8 cellular contexts compared by ENCODE assay signal in genomic region chr18:80246656-80247402, GRCh38. TPM values are rescaled to one million over a fixed set of nuclear protein-coding genes. Genes with fewer than 3 reads are reported as not detected.
DNase-seq lines count a peak whose midpoint lies in the region; ATAC-seq, FAIRE-seq and TF ChIP-seq lines count a peak whose summit lies in the region.

No MANE protein-coding gene starts in this region.

- POLR2A ChIA-PET in GM10248 (lab: Yijun Ruan, JAX), result interaction anchor here (0.6 kb wide), 2 partner anchors 74 to 99 kb away, joined by 3 to 4 read pairs; no protein-coding TSS in a partner anchor

- H3K4me1 ChIP-seq in HUES6 (ENCODE audit: control insufficient read depth, insufficient read depth, low read length) (no peaks in the 10 kb centered on the region), body of pancreas (peaks cover 11% of the 10 kb centered on the region), kidney (ENCODE audit: control insufficient read depth in 1 of 2, insufficient read depth in 1 of 2, low read depth in 1 of 2, low read length in 2 of 2) (no peaks in the 10 kb centered on the region)

- H3K27me3 ChIP-seq in HUES6 (ENCODE audit: control insufficient read depth, insufficient read depth, low read length) (peaks cover 16% of the 10 kb centered on the region; the same call in 1 of the 2 replicates), body of pancreas (no peaks in the 10 kb centered on the region)

- FAIRE-seq in kidney (lab: Jason Lieb, UNC), result no peak

- CTCF ChIA-PET in GM10248 (lab: Yijun Ruan, JAX), result interaction anchor here (1.1 to 1.5 kb wide), 4 partner anchors 9 to 86 kb away, joined by 3 to 5 read pairs (median 3); no protein-coding TSS in a partner anchor

- TF ChIP-seq CTCF in body of pancreas (IDR thresholded peaks at IDR 0.05) (no peak), kidney (IDR thresholded peaks at IDR 0.05; ENCODE audit: borderline replicate concordance, extremely low read depth, insufficient read depth) (no peak), GM10248 (IDR thresholded peaks at IDR 0.05; ENCODE audit: control extremely low read depth, extremely low read depth, low read depth, missing control alignments) (no peak)

- TF ChIP-seq POLR2A in body of pancreas (IDR thresholded peaks at IDR 0.05), result no peak

- H3K9me3 ChIP-seq in HUES6 (ENCODE audit: control insufficient read depth, insufficient read depth, low read depth, low read length) (no peaks in the 10 kb centered on the region), body of pancreas (no peaks in the 10 kb centered on the region), kidney (ENCODE audit: control insufficient read depth in 1 of 2, low read length in 2 of 2) (no peaks in the 10 kb centered on the region)

- peak overlapping the region; percentile 78 for H3K4me3 ChIP-seq in HUES6 (ENCODE audit: low read depth, low read length)
- H3K4me3 ChIP-seq in body of pancreas, result peak overlapping the region; percentile 63 to 81
- H3K4me3 ChIP-seq in kidney (ENCODE audit: low read length in 2 of 2), result peak overlapping the region; percentile 45 to 68

- DNase-seq in DMS53 treated with DMSO at 0.1 percent for 48 hours (lab: John Stamatoyannopoulos, UW; ENCODE audit: unreplicated experiment), result peak; percentile 23
- peak in 3 of 4 donors; percentile 22 to 26 (median 26) for DNase-seq in body of pancreas
- peak; percentile 85 for DNase-seq in kidney
- peak; percentile 14 for DNase-seq in stimulated activated naive CD8-positive, alpha-beta T cell treated with anti-CD3 and anti-CD28 coated beads, Interleukin-15, Interleukin-2, amounts not matched to agents 100 U/mL and 50 U/mL, for 24 hours
- no peak for DNase-seq in DMS153 (lab: John Stamatoyannopoulos, UW)
- no peak for DNase-seq in GM10248 (ENCODE audit: extremely low spot score)

- 1% methylated on average over 79 of the region's 83 CpGs; no CpG with 5 or more reads in 1 of the 2 donors for WGBS in body of pancreas, 2 donors

- intact Hi-C loops in body of pancreas (cut with DNase I) (no loop called here), kidney (cut with DNase I) (no loop called here)

- H3K9ac ChIP-seq in HUES6 (ENCODE audit: low read length) (peak overlapping the region; percentile 46), kidney (ENCODE audit: low read length in 2 of 2) (peak overlapping the region in 1 of 2 donors; percentile 40)

- H3K36me3 ChIP-seq in HUES6 (ENCODE audit: control insufficient read depth, insufficient read depth, low read length) (no peaks in the 10 kb centered on the region), body of pancreas (replicated peaks in 1 of 2; ENCODE audit: insufficient read depth in 1 of 2, low read depth in 2 of 2) (no peaks in the 10 kb centered on the region), kidney (ENCODE audit: control insufficient read depth in 1 of 2, insufficient read depth in 2 of 2, low read length in 2 of 2) (no peaks in the 10 kb centered on the region)

- ATAC-seq in GM19467 (IDR thresholded peaks at IDR 0.05; ENCODE audit: unreplicated experiment) (peak; percentile 36), body of pancreas (peak; percentile 28)
- ATAC-seq in stimulated activated naive CD8-positive, alpha-beta T cell treated with anti-CD3 and anti-CD28 coated beads, Interleukin-15, Interleukin-2, amounts not matched to agents 100 U/mL and 50 U/mL, for 24 hours, result peak; percentile 22

- peak overlapping the region; percentile 38; the same call in 1 of the 2 replicates for H3K27ac ChIP-seq in HUES6 (ENCODE audit: low read depth, low read length)
- H3K27ac ChIP-seq in body of pancreas, result no peak overlapping the region
- no peak overlapping the region for H3K27ac ChIP-seq in kidney (ENCODE audit: low read depth in 2 of 2, low read length in 2 of 2)

RNA-seq across cellular contexts. Expression of gene PARD6G, which starts 0.5 kb away (rescaled TPM):
- total RNA-seq in body of pancreas (1 to 10 TPM; 2.6 to 3.1 TPM), kidney (1.9 TPM)
- 10.7 TPM for polyA plus RNA-seq in kidney (ENCODE audit: insufficient read depth, low read depth, low replicate concordance)

Comparison
In these comparisons a context has a peak if more than half of its experiments do, and no peak if none do; other contexts are left out.
1. DNase-seq: peak in DMS53 treated with DMSO at 0.1 percent for 48 hours (single experiment), body of pancreas (3 of 4), kidney (single experiment) and stimulated activated naive CD8-positive, alpha-beta T cell treated with anti-CD3 and anti-CD28 coated beads, Interleukin-15, Interleukin-2, amounts not matched to agents 100 U/mL and 50 U/mL, for 24 hours (single experiment); none in DMS153 (single experiment) and GM10248 (single experiment).
2. Peak in every context shown above with its lines, with median percentiles within 50 percentile points of each other: ATAC-seq and H3K4me3 ChIP-seq.